Comparison of ENCODE assay signal across 12 cellular contexts in genomic region chr18:13268035-13268700, GRCh38. TPM values are rescaled to one million over a fixed set of nuclear protein-coding genes. Genes with fewer than 3 reads are reported as not detected.
DNase-seq lines count a peak whose midpoint lies in the region; ATAC-seq, FAIRE-seq and TF ChIP-seq lines count a peak whose summit lies in the region.
"Had no signal": no experiment of that assay in that cellular context is flagged by ENCODE, and none has a peak within 500 bp of the region (broad histone marks: within the 10 kb centered on the region; RNA-seq: fewer than 3 reads in every experiment).

No MANE protein-coding gene starts in this region.

- TF ChIP-seq CTCF in kidney (IDR thresholded peaks at IDR 0.05; ENCODE audit: borderline replicate concordance, extremely low read depth, insufficient read depth) (no peak), GM13976 (IDR thresholded peaks at IDR 0.05; ENCODE audit: borderline replicate concordance, control extremely low read depth, extremely low read depth, insufficient read depth, missing control alignments) (no peak)

- H3K4me1 Mint-ChIP-seq in activated naive CD8-positive, alpha-beta T cell treated with anti-CD3 and anti-CD28 coated beads, Interleukin-2, amount 10 ng/mL, durations not matched to agents 7 days and 5 days: peaks cover 36% of the 10 kb centered on the region
- peaks cover 73% of the 10 kb centered on the region for H3K4me1 Mint-ChIP-seq in stimulated activated naive CD8-positive, alpha-beta T cell treated with anti-CD3 and anti-CD28 coated beads, Interleukin-15, amount 100 ng/mL, for 72 hours

- no peak for FAIRE-seq in kidney (lab: Jason Lieb, UNC)
- FAIRE-seq: A204.1, GM18507 had no signal

- no peaks in the 10 kb centered on the region for H3K36me3 ChIP-seq in kidney (ENCODE audit: control insufficient read depth in 1 of 2, insufficient read depth in 2 of 2, low read length in 2 of 2)

- DNase-seq in NOMO-1 treated with DMSO at 0.1 percent for 48 hours (lab: John Stamatoyannopoulos, UW; ENCODE audit: unreplicated experiment): peak; percentile 33
- DNase-seq in NOMO-1 treated with dmso at 0.1 percent for 144 hours (lab: John Stamatoyannopoulos, UW; ENCODE audit: unreplicated experiment): no peak
- peak; percentile 12 for DNase-seq in activated naive CD8-positive, alpha-beta T cell treated with anti-CD3 and anti-CD28 coated beads, Interleukin-2, amount 10 ng/mL, durations not matched to agents 7 days and 5 days
- peak; percentile 50 for DNase-seq in kidney
- no peak for DNase-seq in stimulated activated naive CD8-positive, alpha-beta T cell treated with anti-CD3 and anti-CD28 coated beads, Interleukin-15, amount 100 ng/mL, for 72 hours
- no peak for DNase-seq in GM13976 (ENCODE audit: low spot score)
- DNase-seq: NCI-H2029 treated with DMSO at 0.1 percent for 48 hours had no signal

- ATAC-seq in activated naive CD8-positive, alpha-beta T cell treated with anti-CD3 and anti-CD28 coated beads, Interleukin-2, amount 10 ng/mL, durations not matched to agents 7 days and 5 days (ENCODE audit: low read depth): no peak
- ATAC-seq in stimulated activated naive CD8-positive, alpha-beta T cell treated with anti-CD3 and anti-CD28 coated beads, Interleukin-15, amount 100 ng/mL, for 72 hours: no peak
- ATAC-seq in GM21528 (IDR thresholded peaks at IDR 0.05; ENCODE audit: low FRiP score, unreplicated experiment) (no peak), HG03378 (IDR thresholded peaks at IDR 0.05; ENCODE audit: unreplicated experiment) (no peak)
- ATAC-seq: natural killer cell treated with Interleukin-12 subunit alpha and Interleukin-12 subunit beta and Interleukin-15 and Interleukin-18, amount 100 ng/mL, for 72 hours had no signal

- POLR2A ChIA-PET in activated naive CD8-positive, alpha-beta T cell treated with anti-CD3 and anti-CD28 coated beads, Interleukin-2, amount 10 ng/mL, durations not matched to agents 7 days and 5 days (lab: Charles Lee): no interaction called here

- H3K4me3 Mint-ChIP-seq in activated naive CD8-positive, alpha-beta T cell treated with anti-CD3 and anti-CD28 coated beads, Interleukin-2, amount 10 ng/mL, durations not matched to agents 7 days and 5 days: peak overlapping the region; percentile 26
- peak overlapping the region; percentile 48 to 66 for H3K4me3 Mint-ChIP-seq in stimulated activated naive CD8-positive, alpha-beta T cell treated with anti-CD3 and anti-CD28 coated beads, Interleukin-15, amount 100 ng/mL, for 72 hours
- H3K4me3 Mint-ChIP-seq: natural killer cell treated with Interleukin-12 subunit alpha and Interleukin-12 subunit beta and Interleukin-15 and Interleukin-18, amount 100 ng/mL, for 72 hours had no signal

- no peak overlapping the region for H3K9ac ChIP-seq in kidney (ENCODE audit: low read length in 2 of 2)

- no peaks in the 10 kb centered on the region for H3K27me3 Mint-ChIP-seq in activated naive CD8-positive, alpha-beta T cell treated with anti-CD3 and anti-CD28 coated beads, Interleukin-2, amount 10 ng/mL, durations not matched to agents 7 days and 5 days
- no peaks in the 10 kb centered on the region for H3K27me3 Mint-ChIP-seq in stimulated activated naive CD8-positive, alpha-beta T cell treated with anti-CD3 and anti-CD28 coated beads, Interleukin-15, amount 100 ng/mL, for 72 hours

- intact Hi-C loops in kidney (cut with DNase I): no loop called here

- H3K9me3 Mint-ChIP-seq in activated naive CD8-positive, alpha-beta T cell treated with anti-CD3 and anti-CD28 coated beads, Interleukin-2, amount 10 ng/mL, durations not matched to agents 7 days and 5 days: no peaks in the 10 kb centered on the region
- no peaks in the 10 kb centered on the region for H3K9me3 Mint-ChIP-seq in stimulated activated naive CD8-positive, alpha-beta T cell treated with anti-CD3 and anti-CD28 coated beads, Interleukin-15, amount 100 ng/mL, for 72 hours
- H3K9me3 Mint-ChIP-seq: natural killer cell treated with Interleukin-12 subunit alpha and Interleukin-12 subunit beta and Interleukin-15 and Interleukin-18, amount 100 ng/mL, for 72 hours had no signal

- H3K36me3 Mint-ChIP-seq in activated naive CD8-positive, alpha-beta T cell treated with anti-CD3 and anti-CD28 coated beads, Interleukin-2, amount 10 ng/mL, durations not matched to agents 7 days and 5 days: peaks cover 3% of the 10 kb centered on the region
- H3K36me3 Mint-ChIP-seq: natural killer cell treated with Interleukin-12 subunit alpha and Interleukin-12 subunit beta and Interleukin-15 and Interleukin-18, amount 100 ng/mL, for 72 hours had no signal

- no peak overlapping the region for H3K4me3 ChIP-seq in kidney (ENCODE audit: low read length in 2 of 2)

- peak overlapping the region in 1 of 2 donors; percentile 43 for H3K27ac ChIP-seq in kidney (ENCODE audit: low read depth in 2 of 2, low read length in 2 of 2)

- peak overlapping the region; percentile 51 for H3K27ac Mint-ChIP-seq in activated naive CD8-positive, alpha-beta T cell treated with anti-CD3 and anti-CD28 coated beads, Interleukin-2, amount 10 ng/mL, durations not matched to agents 7 days and 5 days
- H3K27ac Mint-ChIP-seq in stimulated activated naive CD8-positive, alpha-beta T cell treated with anti-CD3 and anti-CD28 coated beads, Interleukin-15, amount 100 ng/mL, for 72 hours: peak overlapping the region in 1 of 2 donors; percentile 19
- H3K27ac Mint-ChIP-seq: natural killer cell treated with Interleukin-12 subunit alpha and Interleukin-12 subunit beta and Interleukin-15 and Interleukin-18, amount 100 ng/mL, for 72 hours had no signal

- in situ Hi-C loops in GM13976 (cut with MboI; ENCODE audit: low sequenced_read_pairs, unreplicated experiment): no loop called here

- no peaks in the 10 kb centered on the region for H3K9me3 ChIP-seq in kidney (ENCODE audit: control insufficient read depth in 1 of 2, low read length in 2 of 2)

- peaks cover 0 to 20% of the 10 kb centered on the region in 2 donors for H3K4me1 ChIP-seq in kidney (ENCODE audit: control insufficient read depth in 1 of 2, insufficient read depth in 1 of 2, low read depth in 1 of 2, low read length in 2 of 2)

RNA-seq across cellular contexts. Expression of gene LDLRAD4, which starts 49.6 kb away (rescaled TPM):
- total RNA-seq in activated naive CD8-positive, alpha-beta T cell treated with anti-CD3 and anti-CD28 coated beads, Interleukin-2, amount 10 ng/mL, durations not matched to agents 7 days and 5 days: 10 to 100 TPM; 40.3 to 44.3 TPM
- total RNA-seq in kidney: 42.3 TPM
- 2.3 TPM for polyA plus RNA-seq in kidney (ENCODE audit: insufficient read depth, low read depth, low replicate concordance)

Comparison
In these comparisons a context has a peak if more than half of its experiments do, and no peak if none do; other contexts are left out.
1. DNase-seq: peak in NOMO-1 treated with DMSO at 0.1 percent for 48 hours (single experiment), activated naive CD8-positive, alpha-beta T cell treated with anti-CD3 and anti-CD28 coated beads, Interleukin-2, amount 10 ng/mL, durations not matched to agents 7 days and 5 days (single experiment) and kidney (single experiment); none in NOMO-1 treated with dmso at 0.1 percent for 144 hours (single experiment), stimulated activated naive CD8-positive, alpha-beta T cell treated with anti-CD3 and anti-CD28 coated beads, Interleukin-15, amount 100 ng/mL, for 72 hours (0 of 2) and GM13976 (single experiment).